21 cellular contexts compared by ENCODE assay signal in the genomic region with DNA sequence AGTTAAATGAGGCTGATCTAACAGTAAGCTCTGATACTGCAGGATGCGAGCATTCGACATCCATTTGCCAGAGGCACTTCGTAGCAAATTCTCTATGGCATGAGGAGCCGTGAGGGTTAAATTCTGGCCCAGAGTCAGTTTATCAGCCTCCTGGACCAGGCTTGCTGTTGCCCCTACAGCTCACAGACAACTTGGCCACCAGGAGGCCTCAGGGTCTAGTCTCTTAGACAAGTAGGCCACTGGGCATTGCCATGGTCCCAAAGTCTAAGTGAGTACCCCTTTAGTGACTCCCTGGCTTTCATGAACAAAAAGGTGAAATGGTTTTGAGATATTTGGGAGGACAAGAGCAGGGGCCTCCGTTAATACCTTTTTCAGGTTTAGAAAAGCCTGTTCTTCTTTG.
DNase-seq lines count a peak whose midpoint lies in the region; ATAC-seq, FAIRE-seq and TF ChIP-seq lines count a peak whose summit lies in the region.
"Had no signal": no experiment of that assay in that cellular context is flagged by ENCODE, and none has a peak within 500 bp of the region (broad histone marks: within the 10 kb centered on the region; RNA-seq: fewer than 3 reads in every experiment).

No MANE protein-coding gene starts in this region.

- H2BK12ac ChIP-seq in H1 (ENCODE audit: low read depth, low read length) (peak overlapping the region; percentile 86), neuronal stem cell (ENCODE audit: low read length) (no peak overlapping the region)

- H3K4me3 ChIP-seq in H1 (ENCODE audit: extremely low read depth in 1 of 4, insufficient read depth in 2 of 4, low read depth in 3 of 4, low read length in 4 of 4) (no peak overlapping the region), neuronal stem cell (ENCODE audit: low read length in 2 of 2) (no peak overlapping the region)
- H3K4me3 ChIP-seq: A549; BLaER1 treated with 17β-estradiol and CSF1 and Interleukin-3, amounts not matched to agents 10 nM and 100 nM; SJCRH30 had no signal

- H2AK5ac ChIP-seq in H1 (ENCODE audit: low read depth, low read length) (peak overlapping the region; percentile 71; the same call in 1 of the 2 replicates), neuronal stem cell (ENCODE audit: low read depth, low read length) (peak overlapping the region; percentile 57)

- no peak overlapping the region for H3K4me2 ChIP-seq in H1 (ENCODE audit: insufficient read depth in 1 of 2, low read depth in 2 of 2, low read length in 2 of 2)
- H3K4me2 ChIP-seq in neuronal stem cell (ENCODE audit: insufficient read depth, low read length, poor library complexity, severe bottlenecking): no peak overlapping the region
- H3K4me2 ChIP-seq: A549; BLaER1 treated with 17β-estradiol and CSF1 and Interleukin-3, amounts not matched to agents 10 nM and 100 nM had no signal

- H3K79me2 ChIP-seq in H1 (ENCODE audit: control insufficient read depth in 1 of 2, insufficient read depth in 2 of 2, low read length in 2 of 2): no peaks in the 10 kb centered on the region

- no peaks in the 10 kb centered on the region for H3K79me1 ChIP-seq in H1 (ENCODE audit: low read depth, low read length)
- no peaks in the 10 kb centered on the region for H3K79me1 ChIP-seq in neuronal stem cell (ENCODE audit: low read depth, low read length)

- H2BK120ac ChIP-seq in H1 (replicated peaks; ENCODE audit: low read depth, low read length) (no peak overlapping the region), neuronal stem cell (ENCODE audit: low read depth, low read length) (no peak overlapping the region)

- intact Hi-C loops in CD14-positive monocyte (cut with micrococcal nuclease): no loop called here

- H3K9me3 ChIP-seq in H1 (ENCODE audit: insufficient read depth in 2 of 2, low read depth in 1 of 2, low read length in 1 of 2): peaks cover 4 to 10% of the 10 kb centered on the region in 2 experiments
- H3K9me3 ChIP-seq in neuronal stem cell (replicated peaks in 1 of 2; ENCODE audit: control insufficient read depth in 2 of 2, insufficient read depth in 1 of 2, low read depth in 1 of 2, low read length in 2 of 2): no peaks in the 10 kb centered on the region
- H3K9me3 ChIP-seq: A549; BLaER1 treated with 17β-estradiol and CSF1 and Interleukin-3, amounts not matched to agents 10 nM and 100 nM; SJCRH30 had no signal

- H3K27ac Mint-ChIP-seq in CD14-positive monocyte: no peak overlapping the region
- H3K27ac Mint-ChIP-seq: HFFc6 had no signal

- POLR2A ChIA-PET in H1 (lab: Charles Lee; ENCODE audit: partially characterized antibody): interaction anchor here (0.8 kb wide), 1 partner anchor 15 kb away, joined by 3 read pairs; no protein-coding TSS in a partner anchor

- H4K91ac ChIP-seq in H1 (replicated peaks; ENCODE audit: insufficient read length, low read length): no peak overlapping the region
- H4K91ac ChIP-seq in neuronal stem cell (ENCODE audit: low read depth, low read length, poor library complexity): no peak overlapping the region

- no peaks in the 10 kb centered on the region for H3K27me3 ChIP-seq in H1 (replicated peaks in 1 of 4; ENCODE audit: control insufficient read depth in 3 of 4, extremely low read depth in 1 of 4, insufficient read depth in 3 of 4, low read length in 3 of 4)
- no peaks in the 10 kb centered on the region for H3K27me3 ChIP-seq in neuronal stem cell (ENCODE audit: control insufficient read depth in 3 of 3, insufficient read depth in 3 of 3, low read depth in 1 of 3, low read length in 3 of 3)
- H3K27me3 ChIP-seq: BLaER1 treated with 17β-estradiol and CSF1 and Interleukin-3, amounts not matched to agents 10 nM and 100 nM; SJCRH30 had no signal

- H4K8ac ChIP-seq in H1 (ENCODE audit: extremely low read depth, insufficient read depth, low read length): no peak overlapping the region
- no peak overlapping the region for H4K8ac ChIP-seq in neuronal stem cell (ENCODE audit: low read depth, low read length)

- no peak overlapping the region for H3K14ac ChIP-seq in H1 (ENCODE audit: insufficient read length)
- no peak overlapping the region for H3K14ac ChIP-seq in neuronal stem cell (ENCODE audit: low read length)

- H3K23ac ChIP-seq in H1 (ENCODE audit: insufficient read length) (no peak overlapping the region), neuronal stem cell (ENCODE audit: low read depth, low read length, poor library complexity) (no peak overlapping the region)

- H3K56ac ChIP-seq in H1 (replicated peaks; ENCODE audit: insufficient read length, low read depth, low read length): no peak overlapping the region

- peak; percentile 22 to 32 (median 32) for TF ChIP-seq CTCF in H1 (IDR thresholded peaks at IDR 0.05; ENCODE audit: control extremely low read depth in 1 of 3, insufficient read depth in 1 of 3, low read depth in 1 of 3, low read length in 3 of 3)
- no peak for TF ChIP-seq CTCF in CD14-positive monocyte (IDR thresholded peaks at IDR 0.05)

- peaks cover 0 to 1% (median 0%) of the 10 kb centered on the region in 7 donors for H3K9me3 Mint-ChIP-seq in CD14-positive monocyte

- DNase-seq in ELF-1 (ENCODE audit: low read depth, low spot score) (peak; percentile 10), HT-29 (ENCODE audit: low spot score) (peak; percentile 28), H1 (ENCODE audit: low read depth in 1 of 2, low spot score in 2 of 2) (no peak), neuronal stem cell (ENCODE audit: low spot score) (no peak), DMS114 treated with DMSO at 0.1 percent for 48 hours (lab: John Stamatoyannopoulos, UW; ENCODE audit: unreplicated experiment) (no peak), CD14-positive monocyte (ENCODE audit: low spot score) (no peak)
- DNase-seq in activated CD4-positive, alpha-beta T cell treated with anti-CD3 and anti-CD28 coated beads for 1 hour: no peak
- DNase-seq: DND-41, GF-D8, HFFc6, KG1, NCI-H1105 treated with DMSO at 0.1 percent for 48 hours, NCI-H1694 treated with DMSO at 0.1 percent for 48 hours, NCI-H226, NCI-H524 treated with DMSO at 0.1 percent for 48 hours, SJCRH30 had no signal

- peak overlapping the region; percentile 50; the same call in 1 of the 2 replicates for H2BK5ac ChIP-seq in H1 (ENCODE audit: low read depth, low read length)
- H2BK5ac ChIP-seq in neuronal stem cell (ENCODE audit: low read length): no peak overlapping the region

- ATAC-seq in GM21447 (IDR thresholded peaks at IDR 0.05; ENCODE audit: unreplicated experiment): no peak
- ATAC-seq: A549 had no signal

- H3K4me1 ChIP-seq in H1 (replicated peaks in 1 of 4; ENCODE audit: control insufficient read depth in 3 of 4, insufficient read depth in 4 of 4, low read length in 3 of 4): peaks cover 0 to 5% (median 0%) of the 10 kb centered on the region in 4 experiments; a peak in 2 of 7 replicates
- H3K4me1 ChIP-seq in neuronal stem cell (ENCODE audit: control insufficient read depth in 2 of 2, insufficient read depth in 1 of 2, low read depth in 1 of 2, low read length in 2 of 2): no peaks in the 10 kb centered on the region
- H3K4me1 ChIP-seq: A549, SJCRH30 had no signal

- peak; percentile 27 to 50; a peak in 3 of 4 replicates for TF ChIP-seq RAD21 in H1 (IDR thresholded peaks at IDR 0.05 in 1 of 2, conservative IDR thresholded peaks at IDR 0.05 in 1 of 2; ENCODE audit: low read depth in 2 of 2, low read length in 2 of 2)

- H3K27ac ChIP-seq in H1 (ENCODE audit: low read depth, low read length) (no peak overlapping the region), neuronal stem cell (replicated peaks; ENCODE audit: low read length) (no peak overlapping the region)
- H3K27ac ChIP-seq: A549; BLaER1 treated with 17β-estradiol and CSF1 and Interleukin-3, amounts not matched to agents 10 nM and 100 nM; SJCRH30 had no signal

- 86% methylated on average over 5 of the region's 5 CpGs; no CpG with 5 or more reads in 1 of the 2 experiments for WGBS in H1 (ENCODE audit: extremely low coverage in 1 of 2, insufficient coverage in 1 of 2, insufficient read length in 1 of 2, insufficient replicate concordance in 2 of 2, low coverage in 1 of 2, low lambda C conversion rate in 2 of 2, missing lambda C conversion rate in 1 of 2), 2 experiments
- WGBS in neuronal stem cell (ENCODE audit: extremely low coverage in 2 of 2, insufficient read length in 2 of 2, insufficient replicate concordance in 1 of 2), 2 donors: no CpG with 5 or more reads among the region's 5 CpGs

- no peak for TF ChIP-seq POLR2A in H1 (IDR thresholded peaks at IDR 0.05; ENCODE audit: control extremely low read depth in 1 of 2, low read depth in 2 of 2, low read length in 2 of 2)

- H3K36me3 ChIP-seq in H1 (ENCODE audit: control insufficient read depth in 2 of 4, insufficient read depth in 4 of 4, low read length in 3 of 4): peaks cover 0 to 3% (median 1%) of the 10 kb centered on the region in 4 experiments; a peak in 2 of 8 replicates
- no peaks in the 10 kb centered on the region for H3K36me3 ChIP-seq in neuronal stem cell (replicated peaks in 1 of 2; ENCODE audit: control insufficient read depth in 2 of 2, insufficient read depth in 2 of 2, low read length in 2 of 2)
- H3K36me3 ChIP-seq: BLaER1 treated with 17β-estradiol and CSF1 and Interleukin-3, amounts not matched to agents 10 nM and 100 nM; SJCRH30 had no signal

- TF ChIP-seq EP300 in H1 (IDR thresholded peaks at IDR 0.05; ENCODE audit: borderline replicate concordance in 1 of 2, low read depth in 2 of 2, low read length in 2 of 2): no peak

- no peak for FAIRE-seq in H1 (lab: Jason Lieb, UNC)
- FAIRE-seq: A549, D721Med, H54 had no signal

- no peaks in the 10 kb centered on the region for H3K36me3 Mint-ChIP-seq in CD14-positive monocyte

- peak overlapping the region; percentile 88; the same call in 1 of the 2 replicates for H2BK20ac ChIP-seq in H1 (ENCODE audit: low read length)

- H4K20me1 ChIP-seq in H1 (replicated peaks in 1 of 2; ENCODE audit: control insufficient read depth in 1 of 2, insufficient read depth in 2 of 2, low read length in 2 of 2): no peaks in the 10 kb centered on the region
- H4K20me1 ChIP-seq: BLaER1 treated with 17β-estradiol and CSF1 and Interleukin-3, amounts not matched to agents 10 nM and 100 nM had no signal

- no peak overlapping the region for H3K9ac ChIP-seq in H1 (replicated peaks in 1 of 4; ENCODE audit: extremely low read depth in 1 of 4, low read depth in 3 of 4, low read length in 3 of 4)
- H3K9ac ChIP-seq in neuronal stem cell (ENCODE audit: low read depth, low read length, poor library complexity): no peak overlapping the region
- H3K9ac ChIP-seq: BLaER1 treated with 17β-estradiol and CSF1 and Interleukin-3, amounts not matched to agents 10 nM and 100 nM had no signal

- H3K27me3 Mint-ChIP-seq in CD14-positive monocyte (ENCODE audit: low read depth in 3 of 3): peaks cover 0 to 8% (median 1%) of the 10 kb centered on the region in 3 donors

- H3K18ac ChIP-seq in H1 (ENCODE audit: extremely low read depth, low read length) (0 out of 2 replicates have a peak overlapping the region, but pooled peaks have one; percentile 35), neuronal stem cell (ENCODE audit: low read length) (no peak overlapping the region)

- no peak overlapping the region for H4K5ac ChIP-seq in H1 (ENCODE audit: insufficient read length, low read depth, low read length)

- no peak overlapping the region; the same call in 1 of the 2 replicates for H2BK15ac ChIP-seq in H1 (ENCODE audit: low read length)
- H2BK15ac ChIP-seq in neuronal stem cell (ENCODE audit: low read length): peak overlapping the region; percentile 22

- no peak overlapping the region for H3K4ac ChIP-seq in H1 (replicated peaks; ENCODE audit: insufficient read length, low read depth, low read length)
- no peak overlapping the region for H3K4ac ChIP-seq in neuronal stem cell (ENCODE audit: low read length)

- no peaks in the 10 kb centered on the region for H3K23me2 ChIP-seq in H1 (ENCODE audit: low read depth, low read length)

- CTCF ChIA-PET in H1 (lab: Charles Lee; ENCODE audit: partially characterized antibody): interaction anchor here (0.8 to 4.9 kb wide), 17 partner anchors 10 to 858 kb away, joined by 3 to 79 read pairs (median 5); no protein-coding TSS in a partner anchor

- H2AFZ ChIP-seq in H1 (ENCODE audit: low read length) (no peak overlapping the region), neuronal stem cell (ENCODE audit: low read length) (peak overlapping the region; percentile 49)

- H3K4me3 Mint-ChIP-seq in CD14-positive monocyte: no peak overlapping the region
- H3K4me3 Mint-ChIP-seq: HFFc6 had no signal

- peaks cover 8% of the 10 kb centered on the region for H3K4me1 Mint-ChIP-seq in CD14-positive monocyte

Comparison
In these comparisons a context has a peak if more than half of its experiments do, and no peak if none do; other contexts are left out.
1. DNase-seq: peak in ELF-1 (single experiment) and HT-29 (single experiment); none in H1 (0 of 2), neuronal stem cell (single experiment), activated CD4-positive, alpha-beta T cell treated with anti-CD3 and anti-CD28 coated beads for 1 hour (single experiment), DMS114 treated with DMSO at 0.1 percent for 48 hours (single experiment) and CD14-positive monocyte (single experiment).